Comparison of ENCODE assay signal across 19 cellular contexts in genomic region chr3:67094167-67094566, GRCh38.
"Had no signal": no experiment of that assay in that cellular context is flagged by ENCODE, and none has a peak within 500 bp of the region (broad histone marks: within the 10 kb centered on the region; RNA-seq: fewer than 3 reads in every experiment).

No MANE protein-coding gene starts in this region.

- H3K27me3 Mint-ChIP-seq: activated naive CD4-positive, alpha-beta T cell treated with anti-CD3 and anti-CD28 coated beads, Interleukin-2, amount 50 U/mL, for 24 hours; memory B cell had no signal

- H3K9me3 Mint-ChIP-seq: activated CD4-positive, alpha-beta T cell treated with anti-CD3 and anti-CD28 coated beads, Interleukin-2, amount 10 ng/mL, durations not matched to agents 7 days and 5 days; central memory CD8-positive, alpha-beta T cell; memory B cell; T-helper 1 cell treated with Interleukin-12 subunit alpha and Interleukin-12 subunit beta and Interleukin-4 antibody, amounts not matched to agents 30 μg/mL and 1 μg/mL, for 36 hours had no signal

- DNase-seq: activated CD4-positive, alpha-beta T cell treated with anti-CD3 and anti-CD28 coated beads, Interleukin-2, amount 10 ng/mL, durations not matched to agents 7 days and 5 days; activated CD8-positive, alpha-beta memory T cell treated with anti-CD3 and anti-CD28 coated beads, Interleukin-2, amount 50 U/mL, for 4 hours; activated effector memory CD4-positive, alpha-beta T cell treated with Interleukin-2 at 50 U/mL for 16 hours; activated T-cell treated with anti-CD3 and anti-CD28 coated beads, Interleukin-2, amount 50 U/mL, for 4 hours; effector CD4-positive, alpha-beta T cell; natural killer cell; stimulated activated CD4-positive, alpha-beta T cell treated with anti-CD3 and anti-CD28 coated beads, Interleukin-12 subunit alpha, Interleukin-12 subunit beta, amount 100 ng/mL, for 4 hours; stimulated activated CD4-positive, alpha-beta T cell treated with anti-CD3 and anti-CD28 coated beads, Interleukin-1b, Interleukin-23, amount 100 ng/mL, for 48 hours; stimulated activated CD8-positive, alpha-beta memory T cell treated with anti-CD3 and anti-CD28 coated beads, Interleukin-4, amount 100 ng/mL, for 48 hours; stimulated activated naive CD4-positive, alpha-beta T cell had no signal

- ATAC-seq: activated CD4-positive, CD25-positive, alpha-beta regulatory T cell treated with anti-CD3 and anti-CD28 coated beads, Interleukin-2, amount 50 U/mL, for 24 hours; activated T-cell treated with anti-CD3 and anti-CD28 coated beads, Interleukin-2, amount 50 U/mL, for 4 hours; natural killer cell had no signal

- H3K27ac ChIP-seq: ascending aorta, coronary artery, esophagus muscularis mucosa, pancreas had no signal

- H3K4me3 ChIP-seq: ascending aorta, coronary artery, esophagus muscularis mucosa, pancreas had no signal

- H3K27me3 ChIP-seq: ascending aorta, esophagus muscularis mucosa, pancreas had no signal

- H3K4me3 Mint-ChIP-seq: activated CD4-positive, alpha-beta T cell treated with anti-CD3 and anti-CD28 coated beads, Interleukin-2, amount 10 ng/mL, durations not matched to agents 7 days and 5 days; activated naive CD4-positive, alpha-beta T cell treated with anti-CD3 and anti-CD28 coated beads, Interleukin-2, amount 50 U/mL, for 24 hours; activated T-cell treated with anti-CD3 and anti-CD28 coated beads, Interleukin-2, amount 50 U/mL, for 4 hours; central memory CD8-positive, alpha-beta T cell; memory B cell; natural killer cell; T-helper 1 cell treated with Interleukin-12 subunit alpha and Interleukin-12 subunit beta and Interleukin-4 antibody, amounts not matched to agents 30 μg/mL and 1 μg/mL, for 36 hours had no signal

- FAIRE-seq: pancreas had no signal

- H3K36me3 Mint-ChIP-seq: memory B cell, natural killer cell had no signal

- H3K36me3 ChIP-seq: ascending aorta, esophagus muscularis mucosa, pancreas had no signal

- H3K27ac Mint-ChIP-seq: activated CD4-positive, alpha-beta T cell treated with anti-CD3 and anti-CD28 coated beads, Interleukin-2, amount 10 ng/mL, durations not matched to agents 7 days and 5 days; activated naive CD4-positive, alpha-beta T cell treated with anti-CD3 and anti-CD28 coated beads, Interleukin-2, amount 50 U/mL, for 24 hours; memory B cell; natural killer cell; T-helper 1 cell treated with Interleukin-12 subunit alpha and Interleukin-12 subunit beta and Interleukin-4 antibody, amounts not matched to agents 30 μg/mL and 1 μg/mL, for 36 hours had no signal

- H3K9me3 ChIP-seq: ascending aorta, esophagus muscularis mucosa, pancreas had no signal

- H3K4me1 ChIP-seq: ascending aorta, esophagus muscularis mucosa, pancreas had no signal

- H3K4me1 Mint-ChIP-seq: activated CD4-positive, alpha-beta T cell treated with anti-CD3 and anti-CD28 coated beads, Interleukin-2, amount 10 ng/mL, durations not matched to agents 7 days and 5 days; central memory CD8-positive, alpha-beta T cell; memory B cell; natural killer cell had no signal
